ENCODE assay signal across 8 cellular contexts in the genomic region with DNA sequence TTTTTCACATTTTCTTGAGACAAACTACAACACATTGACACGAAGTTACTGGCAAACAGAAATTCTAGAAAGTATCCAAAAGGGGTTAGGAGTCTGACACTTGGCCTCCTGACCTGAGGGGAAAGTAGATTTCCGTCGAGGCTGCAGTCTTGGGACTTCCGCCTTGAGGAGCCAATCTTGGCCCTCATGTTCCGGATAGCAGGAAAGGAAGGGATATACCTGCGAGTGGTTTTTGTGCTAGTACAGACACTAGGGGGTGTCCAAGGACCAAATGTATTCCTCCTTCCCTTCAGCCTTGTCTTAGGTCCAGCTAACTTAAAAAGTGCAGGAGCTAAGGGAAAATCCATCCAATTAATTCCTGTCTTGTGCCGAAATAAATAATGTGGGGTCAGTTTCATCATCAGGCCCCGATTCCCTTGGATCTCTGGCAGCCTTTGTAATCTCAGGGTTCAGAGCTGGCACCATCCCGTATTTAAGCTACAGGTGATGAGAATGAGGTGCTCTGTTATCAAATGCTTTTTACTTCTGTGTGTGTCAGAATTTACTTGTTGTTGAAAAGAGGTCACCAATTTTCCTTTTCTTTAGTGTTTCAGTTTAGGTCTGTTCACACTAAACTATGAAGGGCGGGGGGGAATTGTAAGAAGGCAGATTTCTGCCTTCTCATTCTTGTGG.
DNase-seq lines count a peak whose midpoint lies in the region; ATAC-seq and TF ChIP-seq lines count a peak whose summit lies in the region.

No MANE protein-coding gene starts in this region.

- WGBS in SK-N-SH (ENCODE audit: low lambda C conversion rate) = 37% methylated on average over 10 of the region's 10 CpGs
- no CpG with 5 or more reads among the region's 10 CpGs for WGBS in neuronal stem cell (ENCODE audit: extremely low coverage in 2 of 2, insufficient read length in 2 of 2, insufficient replicate concordance in 1 of 2), 2 donors

- peak; percentile 55 for DNase-seq in CD1c-positive myeloid dendritic cell (ENCODE audit: extremely low spot score)
- peak; percentile 81 for DNase-seq in NCI-H146 treated with DMSO at 0.1 percent for 48 hours (lab: John Stamatoyannopoulos, UW; ENCODE audit: unreplicated experiment)
- peak; percentile 73 for DNase-seq in SK-N-SH
- peak; percentile 71 to 85 for DNase-seq in fibroblast of lung (ENCODE audit: low read depth in 2 of 2)
- DNase-seq in neuronal stem cell (ENCODE audit: low spot score) = peak; percentile 57
- DNase-seq in stimulated activated CD4-positive, alpha-beta T cell treated with anti-CD3 and anti-CD28 coated beads, Interleukin-4, amount 100 ng/mL, for 1 hour = no peak

- H3K4me3 ChIP-seq in SK-N-SH (ENCODE audit: low read depth in 2 of 2, low read length in 1 of 2) = no peak overlapping the region
- H3K4me3 ChIP-seq in fibroblast of lung (replicated peaks in 1 of 4; ENCODE audit: control extremely low read depth in 1 of 4, insufficient read depth in 1 of 4, low read depth in 3 of 4, low read length in 4 of 4) = no peak overlapping the region
- H3K4me3 ChIP-seq in neuronal stem cell (ENCODE audit: low read length in 2 of 2) = no peak overlapping the region

- H3K9ac ChIP-seq in SK-N-SH = no peak overlapping the region
- no peak overlapping the region for H3K9ac ChIP-seq in fibroblast of lung (ENCODE audit: insufficient read depth, low read length)
- H3K9ac ChIP-seq in neuronal stem cell (ENCODE audit: low read depth, low read length, poor library complexity) = no peak overlapping the region

- H2BK120ac ChIP-seq in neuronal stem cell (ENCODE audit: low read depth, low read length) = no peak overlapping the region

- H4K91ac ChIP-seq in neuronal stem cell (ENCODE audit: low read depth, low read length, poor library complexity) = no peak overlapping the region

- H2BK12ac ChIP-seq in neuronal stem cell (ENCODE audit: low read length) = no peak overlapping the region

- H3K79me1 ChIP-seq in neuronal stem cell (ENCODE audit: low read depth, low read length) = no peaks in the 10 kb centered on the region

- no peak overlapping the region for H2AK5ac ChIP-seq in neuronal stem cell (ENCODE audit: low read depth, low read length)

- H3F3A ChIP-seq in SK-N-SH (replicated peaks; ENCODE audit: insufficient read depth) = no peaks in the 10 kb centered on the region

- no peaks in the 10 kb centered on the region for H3K9me3 ChIP-seq in SK-N-SH
- no peaks in the 10 kb centered on the region for H3K9me3 ChIP-seq in fibroblast of lung (ENCODE audit: control insufficient read depth, insufficient read depth, low read depth, low read length)
- no peaks in the 10 kb centered on the region for H3K9me3 ChIP-seq in neuronal stem cell (replicated peaks in 1 of 2; ENCODE audit: control insufficient read depth in 2 of 2, insufficient read depth in 1 of 2, low read depth in 1 of 2, low read length in 2 of 2)

- TF ChIP-seq RAD21 in SK-N-SH (IDR thresholded peaks at IDR 0.05; ENCODE audit: low read length) = peak; percentile 92

- peak; percentile 94 for ATAC-seq in GM18861 (IDR thresholded peaks at IDR 0.05; ENCODE audit: unreplicated experiment)
- ATAC-seq in HG02973 (IDR thresholded peaks at IDR 0.05; ENCODE audit: unreplicated experiment) = peak; percentile 80

- POLR2A ChIA-PET in SK-N-SH (lab: Yijun Ruan, JAX) = no interaction called here

- H3K27me3 ChIP-seq in SK-N-SH (ENCODE audit: insufficient read depth) (no peaks in the 10 kb centered on the region), fibroblast of lung (ENCODE audit: control insufficient read depth, insufficient read depth, low read length) (no peaks in the 10 kb centered on the region), neuronal stem cell (ENCODE audit: control insufficient read depth in 3 of 3, insufficient read depth in 3 of 3, low read depth in 1 of 3, low read length in 3 of 3) (peaks cover 0 to 18% (median 0%) of the 10 kb centered on the region in 3 experiments)

- no peak for TF ChIP-seq EP300 in SK-N-SH (IDR thresholded peaks at IDR 0.05; ENCODE audit: borderline replicate concordance in 1 of 2, low read depth in 1 of 2, low read length in 1 of 2)

- H3K4me2 ChIP-seq in SK-N-SH (no peak overlapping the region), fibroblast of lung (ENCODE audit: extremely low read depth, insufficient read depth, low read length) (no peak overlapping the region), neuronal stem cell (ENCODE audit: insufficient read depth, low read length, poor library complexity, severe bottlenecking) (no peak overlapping the region)

- H3K27ac ChIP-seq in SK-N-SH (ENCODE audit: low read depth in 2 of 2, low read length in 1 of 2) (no peak overlapping the region), fibroblast of lung (ENCODE audit: insufficient read depth, low read length) (no peak overlapping the region), neuronal stem cell (replicated peaks; ENCODE audit: low read length) (no peak overlapping the region)

- CTCF ChIA-PET in SK-N-SH (lab: Yijun Ruan, JAX) = interaction anchor here (0.6 to 3.0 kb wide), 26 partner anchors 10 to 1031 kb away, joined by 3 to 16 read pairs (median 3); no protein-coding TSS in a partner anchor

- TF ChIP-seq CTCF in SK-N-SH (IDR thresholded peaks at IDR 0.05) (peak; percentile 76), fibroblast of lung (conservative IDR thresholded peaks at IDR 0.05 in 1 of 2, IDR thresholded peaks at IDR 0.05 in 1 of 2; ENCODE audit: low read depth in 1 of 2, low read length in 2 of 2) (peak; percentile 81 to 86)

- H2AFZ ChIP-seq in SK-N-SH (ENCODE audit: low read depth) (peak overlapping the region; percentile 76; the same call in 1 of the 2 replicates), fibroblast of lung (ENCODE audit: low read length) (no peak overlapping the region), neuronal stem cell (ENCODE audit: low read length) (peak overlapping the region; percentile 72)

- no peaks in the 10 kb centered on the region for H3K9me2 ChIP-seq in SK-N-SH

- no peak overlapping the region for H3K23ac ChIP-seq in neuronal stem cell (ENCODE audit: low read depth, low read length, poor library complexity)

- no peak overlapping the region for H3K14ac ChIP-seq in neuronal stem cell (ENCODE audit: low read length)

- H4K20me1 ChIP-seq in SK-N-SH (ENCODE audit: insufficient read depth) = no peaks in the 10 kb centered on the region
- no peaks in the 10 kb centered on the region for H4K20me1 ChIP-seq in fibroblast of lung (ENCODE audit: control insufficient read depth, extremely low read depth, insufficient read depth, low read length)

- H3K79me2 ChIP-seq in SK-N-SH (ENCODE audit: insufficient read depth) (no peaks in the 10 kb centered on the region), fibroblast of lung (ENCODE audit: control insufficient read depth, insufficient read depth, low read length) (no peaks in the 10 kb centered on the region)

- no peak overlapping the region for H2BK5ac ChIP-seq in neuronal stem cell (ENCODE audit: low read length)

- no peak overlapping the region for H3K18ac ChIP-seq in neuronal stem cell (ENCODE audit: low read length)

- H3K36me3 ChIP-seq in SK-N-SH (replicated peaks in 1 of 2; ENCODE audit: control insufficient read depth in 1 of 2, insufficient read depth in 2 of 2, low read length in 1 of 2) (no peaks in the 10 kb centered on the region), fibroblast of lung (ENCODE audit: control insufficient read depth, insufficient read depth, low read length) (no peaks in the 10 kb centered on the region), neuronal stem cell (replicated peaks in 1 of 2; ENCODE audit: control insufficient read depth in 2 of 2, insufficient read depth in 2 of 2, low read length in 2 of 2) (no peaks in the 10 kb centered on the region)

- H3K4me1 ChIP-seq in SK-N-SH (ENCODE audit: control insufficient read depth in 1 of 2, insufficient read depth in 2 of 2, low read depth in 1 of 2, low read length in 1 of 2) (no peaks in the 10 kb centered on the region; a peak in 2 of 4 replicates), fibroblast of lung (ENCODE audit: control insufficient read depth, extremely low read depth, insufficient read depth, low read length) (no peaks in the 10 kb centered on the region), neuronal stem cell (ENCODE audit: control insufficient read depth in 2 of 2, insufficient read depth in 1 of 2, low read depth in 1 of 2, low read length in 2 of 2) (peaks cover 0 to 6% of the 10 kb centered on the region in 2 donors)

- no peak overlapping the region for H3K4ac ChIP-seq in neuronal stem cell (ENCODE audit: low read length)

- no peak overlapping the region for H4K8ac ChIP-seq in neuronal stem cell (ENCODE audit: low read depth, low read length)

- no peak overlapping the region for H2BK15ac ChIP-seq in neuronal stem cell (ENCODE audit: low read length)

TF ChIP-seq in SK-N-SH, 30 proteins besides CTCF, POLR2A, EP300 and RAD21 (continues in another document):
- TF ChIP-seq, protein P1, sequence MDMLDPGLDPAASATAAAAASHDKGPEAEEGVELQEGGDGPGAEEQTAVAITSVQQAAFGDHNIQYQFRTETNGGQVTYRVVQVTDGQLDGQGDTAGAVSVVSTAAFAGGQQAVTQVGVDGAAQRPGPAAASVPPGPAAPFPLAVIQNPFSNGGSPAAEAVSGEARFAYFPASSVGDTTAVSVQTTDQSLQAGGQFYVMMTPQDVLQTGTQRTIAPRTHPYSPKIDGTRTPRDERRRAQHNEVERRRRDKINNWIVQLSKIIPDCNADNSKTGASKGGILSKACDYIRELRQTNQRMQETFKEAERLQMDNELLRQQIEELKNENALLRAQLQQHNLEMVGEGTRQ (IDR thresholded peaks at IDR 0.05; ENCODE audit: borderline replicate concordance, low read depth, low read length) = no peak
- TF ChIP-seq, protein P2, sequence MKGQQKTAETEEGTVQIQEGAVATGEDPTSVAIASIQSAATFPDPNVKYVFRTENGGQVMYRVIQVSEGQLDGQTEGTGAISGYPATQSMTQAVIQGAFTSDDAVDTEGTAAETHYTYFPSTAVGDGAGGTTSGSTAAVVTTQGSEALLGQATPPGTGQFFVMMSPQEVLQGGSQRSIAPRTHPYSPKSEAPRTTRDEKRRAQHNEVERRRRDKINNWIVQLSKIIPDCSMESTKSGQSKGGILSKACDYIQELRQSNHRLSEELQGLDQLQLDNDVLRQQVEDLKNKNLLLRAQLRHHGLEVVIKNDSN (IDR thresholded peaks at IDR 0.05; ENCODE audit: borderline replicate concordance, low read depth) = no peak
- 0 out of 2 replicates have a peak, but pooled peaks have one; percentile 42 for TF ChIP-seq RCOR1 (IDR thresholded peaks at IDR 0.05; ENCODE audit: low read length)
- no peak for TF ChIP-seq SIN3A (IDR thresholded peaks at IDR 0.05; ENCODE audit: borderline replicate concordance, low read depth, low read length)
- peak; percentile 77 for TF ChIP-seq SMC3 (IDR thresholded peaks at IDR 0.05; ENCODE audit: low read depth, low read length)
